In the genomic region with DNA sequence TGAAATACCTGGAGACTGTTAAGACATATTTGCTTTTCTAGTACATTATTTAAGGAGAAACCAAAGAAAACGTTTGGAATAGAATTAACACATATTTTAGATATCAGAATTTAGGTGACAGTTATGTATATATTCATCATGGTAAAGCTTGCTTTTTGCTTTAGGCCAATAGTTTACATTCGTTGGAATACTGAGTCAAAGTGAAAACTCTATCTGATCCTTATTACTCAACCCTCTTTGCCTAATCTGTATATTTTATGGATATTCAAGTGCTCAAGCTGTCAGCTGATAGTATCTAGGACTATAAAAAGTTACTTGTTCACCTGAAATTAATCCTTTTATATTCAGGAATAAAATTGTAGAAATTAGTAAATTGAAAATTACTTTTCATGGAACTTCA, we compare ENCODE assay signal across 28 cellular contexts.
"Had no signal": no experiment of that assay in that cellular context is flagged by ENCODE, and none has a peak within 500 bp of the region (broad histone marks: within the 10 kb centered on the region; RNA-seq: fewer than 3 reads in every experiment).

No MANE protein-coding gene starts in this region.

- H3K36me3 Mint-ChIP-seq: type B pancreatic cell had no signal

- H3K4me1 Mint-ChIP-seq: stimulated activated effector memory CD8-positive, alpha-beta T cell treated with anti-CD3 and anti-CD28 coated beads, Interleukin-12 subunit alpha, Interleukin-12 subunit beta, amount 100 ng/mL, for 72 hours; stimulated activated memory B cell treated with anti-CD40 and anti-IgM and Interleukin-4, amounts not matched to agents 10 μg/mL and 1 μg/mL and 100 μg/mL, for 72 hours; stimulated activated naive B cell treated with anti-CD40 and anti-IgM and Interleukin-4, amounts not matched to agents 10 μg/mL and 1 μg/mL and 100 μg/mL, for 72 hours; stimulated activated naive CD8-positive, alpha-beta T cell treated with anti-CD3 and anti-CD28 coated beads, Interleukin-15, amount 100 ng/mL, for 72 hours had no signal

- H3K9me3 Mint-ChIP-seq: stimulated activated effector memory CD8-positive, alpha-beta T cell treated with anti-CD3 and anti-CD28 coated beads, Interleukin-12 subunit alpha, Interleukin-12 subunit beta, amount 100 ng/mL, for 72 hours; stimulated activated memory B cell treated with anti-CD40 and anti-IgM and Interleukin-4, amounts not matched to agents 10 μg/mL and 1 μg/mL and 100 μg/mL, for 72 hours; stimulated activated naive B cell treated with anti-CD40 and anti-IgM and Interleukin-4, amounts not matched to agents 10 μg/mL and 1 μg/mL and 100 μg/mL, for 72 hours; stimulated activated naive CD8-positive, alpha-beta T cell treated with anti-CD3 and anti-CD28 coated beads, Interleukin-15, amount 100 ng/mL, for 72 hours; stimulated activated naive CD8-positive, alpha-beta T cell treated with anti-CD3 and anti-CD28 coated beads, Interleukin-15, Interleukin-2, amounts not matched to agents 100 ng/mL and 50 ng/mL, for 24 hours; type B pancreatic cell had no signal

- H3K36me3 ChIP-seq: thyroid gland, uterus had no signal

- H3K27me3 Mint-ChIP-seq: stimulated activated memory B cell treated with anti-CD40 and anti-IgM and Interleukin-4, amounts not matched to agents 10 μg/mL and 1 μg/mL and 100 μg/mL, for 72 hours; stimulated activated naive B cell treated with anti-CD40 and anti-IgM and Interleukin-4, amounts not matched to agents 10 μg/mL and 1 μg/mL and 100 μg/mL, for 72 hours; stimulated activated naive CD8-positive, alpha-beta T cell treated with anti-CD3 and anti-CD28 coated beads, Interleukin-15, amount 100 ng/mL, for 72 hours; stimulated activated naive CD8-positive, alpha-beta T cell treated with anti-CD3 and anti-CD28 coated beads, Interleukin-15, Interleukin-2, amounts not matched to agents 100 ng/mL and 50 ng/mL, for 24 hours; type B pancreatic cell had no signal

- ATAC-seq: stimulated activated effector memory CD8-positive, alpha-beta T cell treated with anti-CD3 and anti-CD28 coated beads, Interleukin-12 subunit alpha, Interleukin-12 subunit beta, amount 100 ng/mL, for 72 hours; stimulated activated memory B cell treated with anti-CD40 and anti-IgM and Interleukin-4, amounts not matched to agents 10 μg/mL and 1 μg/mL and 100 μg/mL, for 72 hours; stimulated activated naive B cell treated with anti-CD40 and anti-IgM and Interleukin-4, amounts not matched to agents 10 μg/mL and 1 μg/mL and 100 μg/mL, for 72 hours; stimulated activated naive CD8-positive, alpha-beta T cell treated with anti-CD3 and anti-CD28 coated beads, Interleukin-15, amount 100 ng/mL, for 72 hours; stimulated activated naive CD8-positive, alpha-beta T cell treated with anti-CD3 and anti-CD28 coated beads, Interleukin-15, Interleukin-2, amounts not matched to agents 100 U/mL and 50 U/mL, for 24 hours; upper lobe of right lung had no signal

- H3K4me3 Mint-ChIP-seq: stimulated activated effector memory CD8-positive, alpha-beta T cell treated with anti-CD3 and anti-CD28 coated beads, Interleukin-12 subunit alpha, Interleukin-12 subunit beta, amount 100 ng/mL, for 72 hours; stimulated activated memory B cell treated with anti-CD40 and anti-IgM and Interleukin-4, amounts not matched to agents 10 μg/mL and 1 μg/mL and 100 μg/mL, for 72 hours; stimulated activated naive B cell treated with anti-CD40 and anti-IgM and Interleukin-4, amounts not matched to agents 10 μg/mL and 1 μg/mL and 100 μg/mL, for 72 hours; stimulated activated naive CD8-positive, alpha-beta T cell treated with anti-CD3 and anti-CD28 coated beads, Interleukin-15, amount 100 ng/mL, for 72 hours; stimulated activated naive CD8-positive, alpha-beta T cell treated with anti-CD3 and anti-CD28 coated beads, Interleukin-15, Interleukin-2, amounts not matched to agents 100 ng/mL and 50 ng/mL, for 24 hours; type B pancreatic cell had no signal

- H3K27me3 ChIP-seq: stomach, suprapubic skin, testis, thyroid gland, tibial artery, tibial nerve, transverse colon, upper lobe of left lung, upper lobe of right lung, uterus, vagina had no signal

- H3K4me1 ChIP-seq: stomach, suprapubic skin, testis, thyroid gland, tibial artery, tibial nerve, transverse colon, upper lobe of left lung, upper lobe of right lung, uterus, vagina had no signal

- DNase-seq: stimulated activated CD4-positive, alpha-beta T cell treated with anti-CD3 and anti-CD28 coated beads, Interleukin-2, amount 100 ng/mL, for 48 hours; stimulated activated CD4-positive, alpha-beta T cell treated with anti-CD3 and anti-CD28 coated beads, Interleukin-4, amount 100 ng/mL, for 1 hour; stimulated activated CD4-positive, alpha-beta T cell treated with anti-CD3 and anti-CD28 coated beads, Interleukin-4, amount 100 ng/mL, for 24 hours; stimulated activated CD4-positive, alpha-beta T cell treated with anti-CD3 and anti-CD28 coated beads, Interleukin-4, amount 100 ng/mL, for 4 hours; stimulated activated CD8-positive, alpha-beta memory T cell treated with anti-CD3 and anti-CD28 coated beads, Interleukin-4, amount 100 ng/mL, for 48 hours; stimulated activated naive B cell treated with anti-CD40 and anti-IgM and Interleukin-4, amounts not matched to agents 10 μg/mL and 1 μg/mL and 100 μg/mL, for 72 hours; stimulated activated naive CD4-positive, alpha-beta T cell; stimulated activated naive CD4-positive, alpha-beta T cell treated with Interleukin-2 at 50 U/mL for 16 hours; stimulated activated naive CD8-positive, alpha-beta T cell treated with anti-CD3 and anti-CD28 coated beads, Interleukin-15, amount 100 ng/mL, for 72 hours; stimulated activated naive CD8-positive, alpha-beta T cell treated with anti-CD3 and anti-CD28 coated beads, Interleukin-15, Interleukin-2, amounts not matched to agents 100 U/mL and 50 U/mL, for 24 hours; stomach; substantia nigra; testis; thyroid gland; tibial artery; transverse colon; upper lobe of left lung; upper lobe of right lung; uterus had no signal

- H3K27ac Mint-ChIP-seq: stimulated activated effector memory CD8-positive, alpha-beta T cell treated with anti-CD3 and anti-CD28 coated beads, Interleukin-12 subunit alpha, Interleukin-12 subunit beta, amount 100 ng/mL, for 72 hours; stimulated activated memory B cell treated with anti-CD40 and anti-IgM and Interleukin-4, amounts not matched to agents 10 μg/mL and 1 μg/mL and 100 μg/mL, for 72 hours; stimulated activated naive B cell treated with anti-CD40 and anti-IgM and Interleukin-4, amounts not matched to agents 10 μg/mL and 1 μg/mL and 100 μg/mL, for 72 hours; stimulated activated naive CD8-positive, alpha-beta T cell treated with anti-CD3 and anti-CD28 coated beads, Interleukin-15, Interleukin-2, amounts not matched to agents 100 ng/mL and 50 ng/mL, for 24 hours; type B pancreatic cell had no signal

- H3K4me3 ChIP-seq: stomach, suprapubic skin, testis, thoracic aorta, thyroid gland, tibial artery, tibial nerve, transverse colon, upper lobe of left lung, upper lobe of right lung, uterus, vagina had no signal

- FAIRE-seq: urothelium cell line had no signal

- H3K27ac ChIP-seq: stomach, suprapubic skin, testis, thoracic aorta, thyroid gland, tibial artery, tibial nerve, transverse colon, upper lobe of left lung, upper lobe of right lung, uterus, vagina had no signal

- H3K9me3 ChIP-seq: stomach, suprapubic skin, testis, thoracic aorta, thyroid gland, tibial artery, tibial nerve, transverse colon, upper lobe of left lung, upper lobe of right lung, uterus, vagina had no signal
